In genomic region chr12:43285248-43285647, GRCh38 we compare ENCODE assay signal across 12 cellular contexts.
DNase-seq lines count a peak whose midpoint lies in the region; ATAC-seq and TF ChIP-seq lines count a peak whose summit lies in the region.
"Had no signal": no experiment of that assay in that cellular context is flagged by ENCODE, and none has a peak within 500 bp of the region (broad histone marks: within the 10 kb centered on the region; RNA-seq: fewer than 3 reads in every experiment).

No MANE protein-coding gene starts in this region.

- ATAC-seq in GM21381 (IDR thresholded peaks at IDR 0.05; ENCODE audit: unreplicated experiment): peak; percentile 74
- ATAC-seq: effector memory CD8-positive, alpha-beta T cell; HepG2; T-helper 17 cell had no signal

- no peak for TF ChIP-seq CTCF in fibroblast of mammary gland (conservative IDR thresholded peaks at IDR 0.05; ENCODE audit: control insufficient read depth, insufficient read depth, low read depth, low read length)

- H3K4me3 ChIP-seq in fibroblast of mammary gland (ENCODE audit: control insufficient read depth, low read depth, low read length): no peak overlapping the region

- peak; percentile 97 for DNase-seq in NCI-H226
- DNase-seq in fibroblast of mammary gland (ENCODE audit: low read depth): peak; percentile 98
- DNase-seq in smooth muscle cell of the brain vasculature (ENCODE audit: low read depth, low spot score): peak; percentile 83
- DNase-seq in NAMALWA (ENCODE audit: low spot score): no peak
- no peak for DNase-seq in inferior parietal cortex (ENCODE audit: extremely low spot score)
- DNase-seq in GM19238 (ENCODE audit: insufficient read length, low spot score): no peak
- DNase-seq in NCI-H524 (lab: John Stamatoyannopoulos, UW): no peak
- DNase-seq: effector memory CD8-positive, alpha-beta T cell; NCI-H510A treated with DMSO at 0.1 percent for 48 hours; T-helper 17 cell had no signal

Comparison
In these comparisons a context has a peak if more than half of its experiments do, and no peak if none do; other contexts are left out.
1. DNase-seq: peak in NCI-H226 (single experiment), fibroblast of mammary gland (single experiment) and smooth muscle cell of the brain vasculature (single experiment); none in NAMALWA (single experiment), inferior parietal cortex (single experiment), GM19238 (single experiment) and NCI-H524 (0 of 2).